In the genomic region with DNA sequence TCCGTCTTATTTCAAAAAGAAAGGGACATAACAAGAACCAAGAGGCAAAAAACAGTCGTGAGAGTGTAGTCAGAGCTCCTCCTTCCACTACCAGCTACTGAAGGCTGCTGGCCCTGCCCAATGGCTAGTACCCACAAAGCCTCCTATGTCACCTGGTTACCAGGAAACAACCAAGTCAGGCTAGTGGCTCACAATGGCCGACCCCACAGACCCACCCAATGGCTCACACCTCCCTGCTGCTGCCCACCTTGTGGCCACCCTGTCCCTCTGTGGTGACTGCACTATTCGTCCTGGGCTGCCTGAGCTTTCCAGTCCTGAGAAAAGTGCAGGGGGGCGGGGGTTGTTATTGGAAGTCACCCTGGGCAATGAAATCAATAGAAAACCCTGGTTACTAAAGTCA, we compare ENCODE assay signal across 7 cellular contexts. TPM values are rescaled to one million over a fixed set of nuclear protein-coding genes. Genes with fewer than 3 reads are reported as not detected.
"Had no signal": no experiment of that assay in that cellular context is flagged by ENCODE, and none has a peak within 500 bp of the region (broad histone marks: within the 10 kb centered on the region; RNA-seq: fewer than 3 reads in every experiment).

No MANE protein-coding gene starts in this region.

RNA-seq across cellular contexts. Expression of a gene that starts 1.5 kb away (rescaled TPM):
- total RNA-seq: GM23248, H4, H7, HepG2, HFFc6, HT1080 had no signal
- polyA plus RNA-seq: GM23248, HepG2, IgD-negative memory B cell had no signal

RNA-seq across cellular contexts. Expression of a gene that starts 47.2 kb away (rescaled TPM):
- total RNA-seq: GM23248, H4, HepG2, HFFc6, HT1080 had no signal
- polyA plus RNA-seq: GM23248, HepG2, IgD-negative memory B cell had no signal
